In the genomic region with DNA sequence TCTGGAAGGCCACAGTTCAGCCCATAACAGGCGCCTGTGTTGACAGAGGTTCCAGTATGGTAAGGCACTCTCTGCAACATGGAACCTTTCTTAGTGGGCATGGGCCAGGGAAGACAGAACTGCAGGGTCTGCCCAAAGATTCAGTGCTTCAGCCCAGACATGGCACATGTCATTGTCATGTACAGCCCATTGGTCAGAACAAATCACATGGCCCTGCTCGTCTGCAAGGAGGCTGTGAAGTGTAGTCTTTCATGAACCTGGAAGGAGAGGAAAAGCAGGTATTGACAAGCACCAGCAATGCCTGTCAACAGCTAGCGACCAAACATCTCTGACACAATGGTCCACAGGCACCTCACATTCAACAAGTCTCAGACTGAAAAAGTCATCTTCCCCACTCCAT, we compare ENCODE assay signal across 20 cellular contexts. TPM values are rescaled to one million over a fixed set of nuclear protein-coding genes. Genes with fewer than 3 reads are reported as not detected.
DNase-seq lines count a peak whose midpoint lies in the region; ATAC-seq, FAIRE-seq and TF ChIP-seq lines count a peak whose summit lies in the region.
"Had no signal": no experiment of that assay in that cellular context is flagged by ENCODE, and none has a peak within 500 bp of the region (broad histone marks: within the 10 kb centered on the region; RNA-seq: fewer than 3 reads in every experiment).

No MANE protein-coding gene starts in this region.

- TF ChIP-seq CTCF in HepG2 (CRISPR knock-in tag; IDR thresholded peaks at IDR 0.05) (no peak), right lobe of liver (IDR thresholded peaks at IDR 0.05) (no peak), bronchial epithelial cell (IDR thresholded peaks at IDR 0.05; ENCODE audit: insufficient read depth, low read length, severe bottlenecking) (no peak)

- WGBS in HepG2 (ENCODE audit: low lambda C conversion rate), result 0% methylated on average over 1 of the region's 3 CpGs
- 45% methylated on average over 3 of the region's 3 CpGs for WGBS in right lobe of liver (ENCODE audit: insufficient coverage, low coverage, low lambda C conversion rate, missing lambda C conversion rate)

- TF ChIP-seq EP300 in HepG2 (IDR thresholded peaks at IDR 0.05; ENCODE audit: low read depth in 2 of 2, low read length in 2 of 2), result no peak
- no peak for TF ChIP-seq EP300 in HepG2 (CRISPR knock-in tag; IDR thresholded peaks at IDR 0.05; ENCODE audit: borderline replicate concordance)

- H3K27me3 ChIP-seq in HepG2 (ENCODE audit: control insufficient read depth in 1 of 2, insufficient read depth in 2 of 2, low read length in 2 of 2) (peaks cover 0 to 30% of the 10 kb centered on the region in 2 experiments; a peak in 2 of 5 replicates), right lobe of liver (no peaks in the 10 kb centered on the region), bronchial epithelial cell (ENCODE audit: control insufficient read depth, insufficient read depth, low read length) (no peaks in the 10 kb centered on the region)
- H3K27me3 ChIP-seq: BLaER1 treated with 17β-estradiol and CSF1 and Interleukin-3, amounts not matched to agents 10 nM and 100 nM had no signal

- intact Hi-C loops in HepG2 (cut with micrococcal nuclease; ENCODE audit: unreplicated experiment), result no loop called here
- intact Hi-C loops in right lobe of liver (cut with DNase I), result no loop called here

- no peak overlapping the region for H3K4me2 ChIP-seq in HepG2 (ENCODE audit: low read depth, low read length)
- H3K4me2 ChIP-seq: A549; BLaER1 treated with 17β-estradiol and CSF1 and Interleukin-3, amounts not matched to agents 10 nM and 100 nM had no signal

- DNase-seq in HepG2 (ENCODE audit: low spot score) (no peak), right lobe of liver (no peak), bronchial epithelial cell (ENCODE audit: low read depth) (no peak)
- DNase-seq in stimulated activated CD4-positive, alpha-beta T cell treated with anti-CD3 and anti-CD28 coated beads, Interleukin-1b, Interleukin-23, amount 100 ng/mL, for 48 hours, result no peak
- DNase-seq: AML-193; Caco-2; Calu3; CD4-positive, alpha-beta T cell; CD8-positive, alpha-beta T cell; DMS79 treated with DMSO at 0.1 percent for 48 hours; GF-D8 had no signal

- H3K4me1 ChIP-seq in HepG2 (ENCODE audit: insufficient read depth, low read length) (no peaks in the 10 kb centered on the region), right lobe of liver (no peaks in the 10 kb centered on the region)
- H3K4me1 ChIP-seq: A549; BLaER1 treated with 17β-estradiol and CSF1 and Interleukin-3, amounts not matched to agents 10 nM and 100 nM; Caco-2 had no signal

- CTCF ChIA-PET in HepG2 (lab: Yijun Ruan, JAX; ENCODE audit: low intra/inter-chr PET ratio, low total read pairs), result no interaction called here

- H3K9me3 ChIP-seq in HepG2 (ENCODE audit: low read length) (no peaks in the 10 kb centered on the region), right lobe of liver (no peaks in the 10 kb centered on the region)
- H3K9me3 ChIP-seq: Caco-2 had no signal

- H3K36me3 ChIP-seq in HepG2 (replicated peaks in 1 of 2; ENCODE audit: control insufficient read depth in 1 of 2, insufficient read depth in 2 of 2, low read length in 2 of 2) (no peaks in the 10 kb centered on the region), right lobe of liver (no peaks in the 10 kb centered on the region), bronchial epithelial cell (ENCODE audit: control insufficient read depth, insufficient read depth, low read length) (no peaks in the 10 kb centered on the region)
- H3K36me3 ChIP-seq: BLaER1 treated with 17β-estradiol and CSF1 and Interleukin-3, amounts not matched to agents 10 nM and 100 nM had no signal

- ATAC-seq in HepG2 (no peak), right lobe of liver (no peak), HG03342 (IDR thresholded peaks at IDR 0.05; ENCODE audit: unreplicated experiment) (no peak)
- ATAC-seq: A549; CD8-positive, alpha-beta T cell had no signal

- H3K27ac ChIP-seq in HepG2 (ENCODE audit: extremely low read length, insufficient read depth, low read length) (no peak overlapping the region), right lobe of liver (no peak overlapping the region)
- H3K27ac ChIP-seq: 22Rv1; A549; BLaER1 treated with 17β-estradiol and CSF1 and Interleukin-3, amounts not matched to agents 10 nM and 100 nM; C4-2B had no signal

- in situ Hi-C loops in HepG2 (cut with HindIII; ENCODE audit: extremely low pct_ligation_motif_present, low pct_unique_long_range_greater_than_20kb), result no loop called here

- H4K20me1 ChIP-seq in HepG2 (ENCODE audit: insufficient read depth, low read length), result no peaks in the 10 kb centered on the region
- H4K20me1 ChIP-seq: BLaER1 treated with 17β-estradiol and CSF1 and Interleukin-3, amounts not matched to agents 10 nM and 100 nM had no signal

- FAIRE-seq in HepG2 (lab: Jason Lieb, UNC), result no peak
- FAIRE-seq in bronchial epithelial cell (lab: Jason Lieb, UNC), result peak; percentile 76
- FAIRE-seq: A549, D721Med, G401.6, GM12891, GM19239 had no signal

- no peaks in the 10 kb centered on the region for H3K79me2 ChIP-seq in HepG2 (ENCODE audit: insufficient read depth, low read length)

- no peak for TF ChIP-seq RAD21 in HepG2 (CRISPR knock-in tag; IDR thresholded peaks at IDR 0.05)

- TF ChIP-seq POLR2A in HepG2 (IDR thresholded peaks at IDR 0.05; ENCODE audit: insufficient read depth in 1 of 2, low read depth in 2 of 2, low read length in 2 of 2) (no peak), right lobe of liver (IDR thresholded peaks at IDR 0.05) (no peak)

- no TSS peak for BruUV-seq in HepG2 (replicated peaks; lab: Mats Ljungman, UMichigan)

- POLR2A ChIA-PET in HepG2 (lab: Yijun Ruan, JAX), result no interaction called here

- H3K4me3 ChIP-seq in HepG2 (replicated peaks in 1 of 3; ENCODE audit: insufficient read depth in 1 of 3, low read depth in 2 of 3, low read length in 3 of 3), result no peak overlapping the region
- H3K4me3 ChIP-seq in right lobe of liver, result no peak overlapping the region
- no peak overlapping the region for H3K4me3 ChIP-seq in bronchial epithelial cell (ENCODE audit: low read depth, low read length)
- H3K4me3 ChIP-seq: A549; BLaER1 treated with 17β-estradiol and CSF1 and Interleukin-3, amounts not matched to agents 10 nM and 100 nM had no signal

- no peak overlapping the region for H3K9ac ChIP-seq in HepG2 (ENCODE audit: insufficient read depth, low read depth, low read length)
- H3K9ac ChIP-seq: BLaER1 treated with 17β-estradiol and CSF1 and Interleukin-3, amounts not matched to agents 10 nM and 100 nM had no signal

- no peak overlapping the region for H2AFZ ChIP-seq in HepG2 (ENCODE audit: low read length)

TF ChIP-seq in HepG2, 621 proteins besides CTCF, POLR2A, EP300 and RAD21:
- no peak for TF ChIP-seq ATM (IDR thresholded peaks at IDR 0.05; ENCODE audit: borderline replicate concordance)
- peak; percentile 86 for TF ChIP-seq MNT (IDR thresholded peaks at IDR 0.05)
TF ChIP-seq in HepG2: peak in this region for 1.

RNA-seq across cellular contexts. Expression of gene CHCHD3, which starts 30.4 kb away (rescaled TPM):
- total RNA-seq in HepG2 (2016; rRNA removed; fragmentation: Illumina TruSeq; extraction: Trizol), result 86.8 and 113 TPM in 2 replicates
- total RNA-seq in HepG2 (2016; cell fraction: cytosol; rRNA removed; fragmentation: Illumina TruSeq; extraction: Trizol; ENCODE audit: low read depth), result 29.7 and 33.8 TPM in 2 replicates
- total RNA-seq in HepG2 (2016; cell fraction: insoluble cytoplasmic fraction; rRNA removed; fragmentation: Illumina TruSeq; extraction: Trizol), result 87.0 and 114 TPM in 2 replicates
- total RNA-seq in HepG2 (2016; cell fraction: membrane; rRNA removed; fragmentation: Illumina TruSeq; extraction: Trizol), result 54.7 and 58.0 TPM in 2 replicates
- total RNA-seq in HepG2 (2016; cell fraction: nucleus; rRNA removed; fragmentation: Illumina TruSeq; extraction: Trizol), result 52.8 and 60.4 TPM in 2 replicates
- 27.1 and 32.7 TPM in 2 replicates for polyA plus RNA-seq in HepG2 (2011; rRNA removed)
- 23.8 and 33.2 TPM in 2 replicates for polyA plus RNA-seq in HepG2 (2011; cell fraction: cytosol; rRNA removed)
- 10.2 and 11.3 TPM in 2 replicates for polyA plus RNA-seq in HepG2 (2011; cell fraction: nucleus; rRNA removed)
- 39.2 and 41.8 TPM in 2 replicates for polyA plus RNA-seq in HepG2 (2012)
- polyA plus RNA-seq in HepG2 (2016; cell fraction: cytosol; fragmentation: Illumina TruSeq; extraction: Trizol; ENCODE audit: low read depth), result 26.9 and 31.2 TPM in 2 replicates
- 106 and 107 TPM in 2 replicates for polyA plus RNA-seq in HepG2 (2016; cell fraction: insoluble cytoplasmic fraction; fragmentation: Illumina TruSeq; extraction: Trizol; ENCODE audit: low read depth)
- polyA plus RNA-seq in HepG2 (2016; cell fraction: membrane; fragmentation: Illumina TruSeq; extraction: Trizol; ENCODE audit: low read depth), result 40.2 and 43.6 TPM in 2 replicates
- polyA plus RNA-seq in HepG2 (2016; cell fraction: nucleus; fragmentation: Illumina TruSeq; extraction: Trizol; ENCODE audit: insufficient read depth, low read depth), result 40.1 and 42.8 TPM in 2 replicates
- 16.7 and 45.4 TPM in 2 replicates for polyA minus RNA-seq in HepG2 (2011; rRNA and poly(A)+ RNA removed; ENCODE audit: low replicate concordance)
- polyA minus RNA-seq in HepG2 (2011; cell fraction: cytosol; rRNA and poly(A)+ RNA removed), result 22.4 and 36.4 TPM in 2 replicates
- 50.9 and 57.8 TPM in 2 replicates for polyA minus RNA-seq in HepG2 (2011; cell fraction: nucleus; rRNA and poly(A)+ RNA removed)
- total RNA-seq in right lobe of liver, result 10 to 100 TPM; 16.5 to 42.6 (median 21.6) TPM
- total RNA-seq in bronchial epithelial cell, result 62.1 and 99.5 TPM in 2 replicates
